ENCODE assay signal across 19 cellular contexts in genomic region chr15:63251701-63252100, GRCh38. TPM values are rescaled to one million over a fixed set of nuclear protein-coding genes. Genes with fewer than 3 reads are reported as not detected.
DNase-seq lines count a peak whose midpoint lies in the region; ATAC-seq and TF ChIP-seq lines count a peak whose summit lies in the region.
"Had no signal": no experiment of that assay in that cellular context is flagged by ENCODE, and none has a peak within 500 bp of the region (broad histone marks: within the 10 kb centered on the region; RNA-seq: fewer than 3 reads in every experiment).

No MANE protein-coding gene starts in this region.

- H3K36me3 ChIP-seq in CD4-positive, CD25-positive, alpha-beta regulatory T cell (ENCODE audit: control insufficient read depth, insufficient read depth, low read length), result peaks cover 64% of the 10 kb centered on the region
- H3K36me3 ChIP-seq in osteoblast (ENCODE audit: insufficient read depth, low read length) (peaks cover 13% of the 10 kb centered on the region), Peyer's patch (peaks cover 0 to 14% (median 0%) of the 10 kb centered on the region in 3 donors)

- H3K9me3 Mint-ChIP-seq in CD4-positive, CD25-positive, alpha-beta regulatory T cell, result no peaks in the 10 kb centered on the region
- H3K9me3 Mint-ChIP-seq in effector memory CD8-positive, alpha-beta T cell, result no peaks in the 10 kb centered on the region

- H3K9me3 ChIP-seq in CD4-positive, CD25-positive, alpha-beta regulatory T cell (ENCODE audit: control insufficient read depth in 2 of 2, low read length in 2 of 2), result no peaks in the 10 kb centered on the region
- H3K9me3 ChIP-seq in osteoblast (ENCODE audit: low read depth, low read length), result no peaks in the 10 kb centered on the region
- H3K9me3 ChIP-seq in Peyer's patch, result no peaks in the 10 kb centered on the region
- H3K9me3 ChIP-seq: A549 had no signal

- H2AFZ ChIP-seq in osteoblast (ENCODE audit: low read length), result no peak overlapping the region
- H2AFZ ChIP-seq: PC-9 had no signal

- H3K27me3 Mint-ChIP-seq in CD4-positive, CD25-positive, alpha-beta regulatory T cell, result no peaks in the 10 kb centered on the region
- no peaks in the 10 kb centered on the region for H3K27me3 Mint-ChIP-seq in effector memory CD8-positive, alpha-beta T cell

- peaks cover 15% of the 10 kb centered on the region for H3K79me2 ChIP-seq in osteoblast (ENCODE audit: insufficient read depth, low read length)

- no peak for ATAC-seq in CD4-positive, CD25-positive, alpha-beta regulatory T cell (ENCODE audit: low read depth in 2 of 2)
- no peak for ATAC-seq in effector memory CD8-positive, alpha-beta T cell (replicated peaks)
- no peak for ATAC-seq in HG02840 (IDR thresholded peaks at IDR 0.05; ENCODE audit: low FRiP score, unreplicated experiment)

- DNase-seq in CD4-positive, CD25-positive, alpha-beta regulatory T cell, result no peak
- DNase-seq in M059J (ENCODE audit: low read depth) (peak; percentile 39), osteoblast (ENCODE audit: insufficient read length, low spot score, missing footprints) (no peak), C1 segment of cervical spinal cord (lab: John Stamatoyannopoulos, UW) (no peak), Peyer's patch (no peak)
- no peak for DNase-seq in effector memory CD8-positive, alpha-beta T cell
- DNase-seq in stimulated activated CD4-positive, alpha-beta T cell treated with anti-CD3 and anti-CD28 coated beads, Interleukin-12 subunit alpha, Interleukin-12 subunit beta, amount 100 ng/mL, for 4 hours, result no peak
- DNase-seq: Calu3, DMS79, GDM1, MM.1S, NCI-H1105, NCI-H1694 treated with DMSO at 0.1 percent for 48 hours, NCI-H446, NCI-H774, PC-9, Right ventricle myocardium superior had no signal

- no peak for TF ChIP-seq CTCF in osteoblast (IDR thresholded peaks at IDR 0.05; ENCODE audit: extremely low read depth, low read depth, low read length)
- TF ChIP-seq CTCF in Peyer's patch (IDR thresholded peaks at IDR 0.05), result no peak

- no peak for TF ChIP-seq POLR2A in Peyer's patch (IDR thresholded peaks at IDR 0.05)

- no peaks in the 10 kb centered on the region for H4K20me1 ChIP-seq in osteoblast (ENCODE audit: insufficient read depth, low read length)

- no peak overlapping the region for H3K4me2 ChIP-seq in osteoblast (ENCODE audit: insufficient read depth, low read length)
- H3K4me2 ChIP-seq: A549, PC-9 had no signal

- no peaks in the 10 kb centered on the region for H3K27me3 ChIP-seq in CD4-positive, CD25-positive, alpha-beta regulatory T cell (ENCODE audit: control insufficient read depth, insufficient read depth, low read length)
- no peaks in the 10 kb centered on the region for H3K27me3 ChIP-seq in osteoblast (ENCODE audit: insufficient read depth, low read length)
- H3K27me3 ChIP-seq in Peyer's patch, result no peaks in the 10 kb centered on the region

- peak overlapping the region in 2 of 3 donors; percentile 48 to 82 for H3K27ac Mint-ChIP-seq in CD4-positive, CD25-positive, alpha-beta regulatory T cell
- H3K27ac Mint-ChIP-seq in effector memory CD8-positive, alpha-beta T cell, result peak overlapping the region; percentile 32 to 82

- H3K27ac ChIP-seq in CD4-positive, CD25-positive, alpha-beta regulatory T cell (ENCODE audit: insufficient read depth, low read length, poor library complexity, severe bottlenecking), result no peak overlapping the region
- H3K27ac ChIP-seq in osteoblast (ENCODE audit: low read depth, low read length), result peak overlapping the region; percentile 96
- no peak overlapping the region for H3K27ac ChIP-seq in Peyer's patch
- H3K27ac ChIP-seq: A549, PC-9 had no signal

- no peak overlapping the region for H3K4me3 Mint-ChIP-seq in CD4-positive, CD25-positive, alpha-beta regulatory T cell
- no peak overlapping the region for H3K4me3 Mint-ChIP-seq in effector memory CD8-positive, alpha-beta T cell

- no peak overlapping the region for H3K4me3 ChIP-seq in CD4-positive, CD25-positive, alpha-beta regulatory T cell (ENCODE audit: low read depth, low read length)
- H3K4me3 ChIP-seq in osteoblast (ENCODE audit: insufficient read depth, low read length) (no peak overlapping the region), Peyer's patch (no peak overlapping the region)
- H3K4me3 ChIP-seq: A549, PC-9 had no signal

- peaks cover 12% of the 10 kb centered on the region for H3K4me1 ChIP-seq in CD4-positive, CD25-positive, alpha-beta regulatory T cell (ENCODE audit: control insufficient read depth, insufficient read depth, low read length, poor library complexity, severe bottlenecking)
- H3K4me1 ChIP-seq in osteoblast (ENCODE audit: insufficient read depth, low read length), result peaks cover 44% of the 10 kb centered on the region
- no peaks in the 10 kb centered on the region for H3K4me1 ChIP-seq in Peyer's patch

- H3K36me3 Mint-ChIP-seq in CD4-positive, CD25-positive, alpha-beta regulatory T cell, result peaks cover 60% of the 10 kb centered on the region
- peaks cover 91% of the 10 kb centered on the region for H3K36me3 Mint-ChIP-seq in effector memory CD8-positive, alpha-beta T cell (ENCODE audit: insufficient read depth)

- H3K4me1 Mint-ChIP-seq in CD4-positive, CD25-positive, alpha-beta regulatory T cell, result peaks cover 30 to 48% (median 43%) of the 10 kb centered on the region in 4 donors
- peaks cover 30 to 58% of the 10 kb centered on the region in 2 donors for H3K4me1 Mint-ChIP-seq in effector memory CD8-positive, alpha-beta T cell (ENCODE audit: low read depth in 2 of 2)

RNA-seq across cellular contexts. Expression of gene APH1B, which starts 25.7 kb away (rescaled TPM):
- total RNA-seq in CD4-positive, CD25-positive, alpha-beta regulatory T cell, result 19.0 TPM
- polyA plus RNA-seq in CD4-positive, CD25-positive, alpha-beta regulatory T cell, result 10 to 100 TPM in 2 of 4 donors, 1 to 10 TPM in 2; 9.1 to 16.2 (median 11.6) TPM
- total RNA-seq in M059J (2014; rRNA removed; shearing (Covaris generic)), result 7.7 and 8.8 TPM in 2 replicates
- total RNA-seq in osteoblast (17.7 and 21.8 TPM in 2 replicates), Peyer's patch (1 to 10 TPM; 3.3 to 4.8 (median 3.9) TPM)
